Comparison of ENCODE assay signal across 20 cellular contexts in genomic region chr2:217952409-217952808, GRCh38. TPM values are rescaled to one million over a fixed set of nuclear protein-coding genes. Genes with fewer than 3 reads are reported as not detected.
DNase-seq lines count a peak whose midpoint lies in the region; TF ChIP-seq lines count a peak whose summit lies in the region.
"Had no signal": no experiment of that assay in that cellular context is flagged by ENCODE, and none has a peak within 500 bp of the region (broad histone marks: within the 10 kb centered on the region; RNA-seq: fewer than 3 reads in every experiment).

No MANE protein-coding gene starts in this region.

- TF ChIP-seq CTCF in BE2C (IDR thresholded peaks at IDR 0.05; ENCODE audit: low read depth, low read length), result no peak
- no peak for TF ChIP-seq CTCF in nephron (IDR thresholded peaks at IDR 0.05; ENCODE audit: unreplicated experiment in 3 of 3)

- peaks cover 6% of the 10 kb centered on the region for H3K4me1 ChIP-seq in BE2C
- peaks cover 16 to 29% of the 10 kb centered on the region in 2 donors for H3K4me1 ChIP-seq in esophagus (ENCODE audit: control insufficient read depth in 2 of 2, insufficient read depth in 2 of 2, low read length in 1 of 2)
- H3K4me1 ChIP-seq in subcutaneous abdominal adipose tissue (ENCODE audit: control insufficient read depth in 5 of 5, insufficient read depth in 5 of 5, low read length in 5 of 5), result peaks cover 7 to 88% (median 73%) of the 10 kb centered on the region in 5 donors

- H3K9me3 ChIP-seq in BE2C (no peaks in the 10 kb centered on the region), esophagus (ENCODE audit: control insufficient read depth in 2 of 2, insufficient read depth in 1 of 2, low read depth in 1 of 2, low read length in 1 of 2) (no peaks in the 10 kb centered on the region), subcutaneous abdominal adipose tissue (ENCODE audit: control insufficient read depth in 5 of 5, low read length in 5 of 5) (no peaks in the 10 kb centered on the region)

- H3K36me3 ChIP-seq in BE2C (peaks cover 16% of the 10 kb centered on the region), esophagus (ENCODE audit: control insufficient read depth in 2 of 2, insufficient read depth in 2 of 2, low read length in 1 of 2) (no peaks in the 10 kb centered on the region), subcutaneous abdominal adipose tissue (ENCODE audit: control insufficient read depth in 5 of 5, insufficient read depth in 5 of 5, low read length in 5 of 5) (peaks cover 0 to 4% (median 0%) of the 10 kb centered on the region in 5 donors)

- H3K9me3 Mint-ChIP-seq in nephron, result no peaks in the 10 kb centered on the region
- H3K9me3 Mint-ChIP-seq: CD4-positive, alpha-beta T cell; stimulated activated memory B cell treated with anti-CD40 and anti-IgM and Interleukin-4, amounts not matched to agents 10 μg/mL and 1 μg/mL and 100 μg/mL, for 72 hours; T-cell had no signal

- H3K4me1 Mint-ChIP-seq in nephron, result peaks cover 84% of the 10 kb centered on the region
- H3K4me1 Mint-ChIP-seq: stimulated activated memory B cell treated with anti-CD40 and anti-IgM and Interleukin-4, amounts not matched to agents 10 μg/mL and 1 μg/mL and 100 μg/mL, for 72 hours; T-cell had no signal

- H3K27ac ChIP-seq in esophagus (ENCODE audit: low read depth in 2 of 2, low read length in 1 of 2) (peak overlapping the region; percentile 65 to 73), subcutaneous abdominal adipose tissue (ENCODE audit: low read depth, low read length) (peak overlapping the region; percentile 62)

- peaks cover 8% of the 10 kb centered on the region for H3K27me3 Mint-ChIP-seq in nephron (ENCODE audit: low read depth)

- WGBS in esophagus, 2 donors, result 95 to 96% methylated on average over 7 of the region's 7 CpGs

- DNase-seq in BE2C (peak; percentile 3), islet precursor cell (no peak), NCI-H1694 treated with DMSO at 0.1 percent for 48 hours (lab: John Stamatoyannopoulos, UW) (no peak), cerebellum (ENCODE audit: low spot score) (no peak)
- DNase-seq in stimulated activated CD4-positive, alpha-beta T cell treated with anti-CD3 and anti-CD28 coated beads, Interleukin-15, amount 100 ng/mL, for 24 hours, result no peak
- DNase-seq: activated CD4-positive, alpha-beta T cell treated with anti-CD3 and anti-CD28 coated beads for 4 hours; amniotic stem cell; CD4-positive, alpha-beta T cell; effector memory CD4-positive, alpha-beta T cell; GDM1; glutamatergic neuron; NCI-H1417; NCI-H526 treated with DMSO at 0.1 percent for 48 hours; SIG-M5 had no signal

- peak overlapping the region in 2 of 3 experiments; percentile 39 to 94 for H3K27ac Mint-ChIP-seq in nephron
- H3K27ac Mint-ChIP-seq: CD4-positive, alpha-beta T cell; stimulated activated memory B cell treated with anti-CD40 and anti-IgM and Interleukin-4, amounts not matched to agents 10 μg/mL and 1 μg/mL and 100 μg/mL, for 72 hours; T-cell had no signal

- H3K27me3 ChIP-seq in BE2C, result no peaks in the 10 kb centered on the region
- H3K27me3 ChIP-seq in esophagus (ENCODE audit: control insufficient read depth in 1 of 2, insufficient read depth in 2 of 2, low read length in 2 of 2), result no peaks in the 10 kb centered on the region
- no peaks in the 10 kb centered on the region for H3K27me3 ChIP-seq in subcutaneous abdominal adipose tissue (ENCODE audit: control insufficient read depth in 5 of 5, insufficient read depth in 4 of 5, low read length in 5 of 5)

- H3K36me3 Mint-ChIP-seq in nephron (ENCODE audit: low read depth), result no peaks in the 10 kb centered on the region
- H3K36me3 Mint-ChIP-seq: stimulated activated memory B cell treated with anti-CD40 and anti-IgM and Interleukin-4, amounts not matched to agents 10 μg/mL and 1 μg/mL and 100 μg/mL, for 72 hours; T-cell had no signal

- H3K9ac ChIP-seq in subcutaneous abdominal adipose tissue (ENCODE audit: low read length in 5 of 5), result no peak overlapping the region

- H3K4me3 ChIP-seq in BE2C (ENCODE audit: low read depth, low read length), result no peak overlapping the region
- H3K4me3 ChIP-seq in esophagus (ENCODE audit: low read depth in 1 of 2, low read length in 2 of 2), result no peak overlapping the region
- no peak overlapping the region for H3K4me3 ChIP-seq in subcutaneous abdominal adipose tissue (ENCODE audit: low read depth in 1 of 5, low read length in 5 of 5)

- no peak overlapping the region for H3K4me3 Mint-ChIP-seq in nephron
- H3K4me3 Mint-ChIP-seq: CD4-positive, alpha-beta T cell; stimulated activated memory B cell treated with anti-CD40 and anti-IgM and Interleukin-4, amounts not matched to agents 10 μg/mL and 1 μg/mL and 100 μg/mL, for 72 hours; T-cell had no signal

RNA-seq across cellular contexts. Expression of gene TNS1, which starts 50.4 kb away (rescaled TPM):
- 65.0 TPM for polyA plus RNA-seq in BE2C (2012; ENCODE audit: insufficient read depth, insufficient read length, low read depth)
- 10 to 100 TPM; 28.3 to 39.0 TPM for polyA plus RNA-seq in esophagus
- 18.7 TPM for total RNA-seq in cerebellum
- total RNA-seq: OCI-LY7 had no signal
